ENCODE assay signal across 13 cellular contexts in the genomic region with DNA sequence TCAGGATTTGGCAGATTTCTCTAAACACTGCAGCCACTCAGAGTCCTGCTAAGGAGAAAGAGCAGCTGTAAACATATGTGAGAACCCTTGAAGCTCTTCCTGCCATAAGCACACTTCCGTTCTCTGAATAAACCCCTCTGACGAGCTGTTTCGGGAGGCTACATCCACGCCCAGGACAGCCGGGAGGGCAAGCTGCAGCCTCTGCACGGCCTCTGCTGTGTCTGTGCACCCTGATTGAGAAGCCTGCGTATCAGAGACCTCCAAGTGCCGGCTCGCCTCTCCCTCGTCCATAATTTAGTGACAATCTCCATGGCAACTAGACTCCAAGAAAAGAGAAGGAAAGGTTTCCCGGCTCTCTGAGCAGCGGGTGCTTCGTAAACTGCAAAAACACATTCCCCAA.
DNase-seq lines count a peak whose midpoint lies in the region; ATAC-seq and TF ChIP-seq lines count a peak whose summit lies in the region.
"Had no signal": no experiment of that assay in that cellular context is flagged by ENCODE, and none has a peak within 500 bp of the region (broad histone marks: within the 10 kb centered on the region; RNA-seq: fewer than 3 reads in every experiment).

No MANE protein-coding gene starts in this region.

- H3K9me2 ChIP-seq in SK-N-SH, result no peaks in the 10 kb centered on the region

- H3K4me2 ChIP-seq in SK-N-SH, result no peak overlapping the region
- H3K4me2 ChIP-seq: A549 had no signal

- no peak overlapping the region for H3K4me3 ChIP-seq in upper lobe of right lung
- H3K4me3 ChIP-seq in SK-N-SH (ENCODE audit: low read depth in 2 of 2, low read length in 1 of 2), result no peak overlapping the region
- H3K4me3 ChIP-seq: A549, psoas muscle had no signal

- H3K27me3 ChIP-seq in upper lobe of right lung (no peaks in the 10 kb centered on the region), SK-N-SH (ENCODE audit: insufficient read depth) (no peaks in the 10 kb centered on the region)

- H3K27ac ChIP-seq in upper lobe of right lung (no peak overlapping the region), SK-N-SH (ENCODE audit: low read depth in 2 of 2, low read length in 1 of 2) (no peak overlapping the region)
- H3K27ac ChIP-seq: A549, psoas muscle, WERI-Rb-1 had no signal

- WGBS in SK-N-SH (ENCODE audit: low lambda C conversion rate), result 50% methylated on average over 13 of the region's 13 CpGs

- peaks cover 13% of the 10 kb centered on the region for H3K27me3 Mint-ChIP-seq in glutamatergic neuron (ENCODE audit: unreplicated experiment)

- no peaks in the 10 kb centered on the region for H3K36me3 ChIP-seq in upper lobe of right lung
- H3K36me3 ChIP-seq in SK-N-SH (replicated peaks in 1 of 2; ENCODE audit: control insufficient read depth in 1 of 2, insufficient read depth in 2 of 2, low read length in 1 of 2), result no peaks in the 10 kb centered on the region
- H3K36me3 ChIP-seq: WERI-Rb-1 had no signal

- no peak overlapping the region for H2AFZ ChIP-seq in SK-N-SH (ENCODE audit: low read depth)

- no peaks in the 10 kb centered on the region for H3K9me3 ChIP-seq in upper lobe of right lung
- H3K9me3 ChIP-seq in SK-N-SH, result no peaks in the 10 kb centered on the region; the same call in 1 of the 2 replicates
- H3K9me3 ChIP-seq: A549, Caco-2, psoas muscle had no signal

- no peaks in the 10 kb centered on the region for H3F3A ChIP-seq in SK-N-SH (replicated peaks; ENCODE audit: insufficient read depth)

- H3K27ac Mint-ChIP-seq in glutamatergic neuron (ENCODE audit: unreplicated experiment), result peak overlapping the region; percentile 77

- no peaks in the 10 kb centered on the region for H4K20me1 ChIP-seq in SK-N-SH (ENCODE audit: insufficient read depth)

- POLR2A ChIA-PET in SK-N-SH (lab: Yijun Ruan, JAX), result no interaction called here

- peak overlapping the region; percentile 59 for H3K4me3 Mint-ChIP-seq in glutamatergic neuron (ENCODE audit: unreplicated experiment)

- no peak overlapping the region for H3K9ac ChIP-seq in SK-N-SH

- TF ChIP-seq EP300 in SK-N-SH (IDR thresholded peaks at IDR 0.05; ENCODE audit: borderline replicate concordance in 1 of 2, low read depth in 1 of 2, low read length in 1 of 2), result no peak

- TF ChIP-seq RAD21 in SK-N-SH (IDR thresholded peaks at IDR 0.05; ENCODE audit: low read length), result no peak

- H3K4me1 ChIP-seq in upper lobe of right lung (no peaks in the 10 kb centered on the region), SK-N-SH (ENCODE audit: control insufficient read depth in 1 of 2, insufficient read depth in 2 of 2, low read depth in 1 of 2, low read length in 1 of 2) (peaks cover 0 to 9% of the 10 kb centered on the region in 2 experiments; a peak in 1 of 4 replicates)
- H3K4me1 ChIP-seq: A549, Caco-2, psoas muscle had no signal

- TF ChIP-seq CTCF in glutamatergic neuron (IDR thresholded peaks at IDR 0.05; ENCODE audit: partially characterized antibody, unreplicated experiment), result no peak
- TF ChIP-seq CTCF in upper lobe of right lung (IDR thresholded peaks at IDR 0.05), result no peak
- TF ChIP-seq CTCF in SK-N-SH (IDR thresholded peaks at IDR 0.05), result no peak

- no peaks in the 10 kb centered on the region for H3K36me3 Mint-ChIP-seq in glutamatergic neuron (ENCODE audit: unreplicated experiment)

- H3K4me1 Mint-ChIP-seq in glutamatergic neuron (ENCODE audit: low read depth, unreplicated experiment), result peaks cover 39% of the 10 kb centered on the region

- peak; percentile 40 for ATAC-seq in left ventricle myocardium superior
- no peak for ATAC-seq in Right ventricle myocardium inferior
- peak; percentile 40 for ATAC-seq in upper lobe of right lung
- ATAC-seq in HG03108 (IDR thresholded peaks at IDR 0.05; ENCODE audit: unreplicated experiment), result no peak
- ATAC-seq: A549, psoas muscle had no signal

- H3K9me3 Mint-ChIP-seq in glutamatergic neuron (ENCODE audit: unreplicated experiment), result peaks cover 9% of the 10 kb centered on the region

- DNase-seq in left ventricle myocardium superior, result no peak
- DNase-seq in Right ventricle myocardium inferior (ENCODE audit: missing footprints), result no peak
- DNase-seq in NCI-H524 (lab: John Stamatoyannopoulos, UW), result peak; percentile 50 to 85
- peak; percentile 65 for DNase-seq in glutamatergic neuron
- peak; percentile 34 for DNase-seq in upper lobe of right lung
- no peak for DNase-seq in SK-N-SH
- no peak for DNase-seq in SW480 (ENCODE audit: low spot score)
- DNase-seq: Caco-2, Kasumi-1, psoas muscle, WERI-Rb-1 had no signal

- H3K79me2 ChIP-seq in SK-N-SH (ENCODE audit: insufficient read depth), result no peaks in the 10 kb centered on the region

- CTCF ChIA-PET in SK-N-SH (lab: Yijun Ruan, JAX), result interaction anchor here (0.8 to 1.2 kb wide), 6 partner anchors 19 to 504 kb away, joined by 3 to 4 read pairs (median 3); no protein-coding TSS in a partner anchor

- intact Hi-C loops in left ventricle myocardium superior (cut with micrococcal nuclease), result no loop called here
- intact Hi-C loops in Right ventricle myocardium inferior (cut with DNase I), result no loop called here
- intact Hi-C loops in upper lobe of right lung (cut with DNase I), result no loop called here

TF ChIP-seq in SK-N-SH, 30 proteins besides CTCF, POLR2A, EP300 and RAD21:
- TF ChIP-seq REST (IDR thresholded peaks at IDR 0.05; ENCODE audit: low read depth, low read length), result no peak
- TF ChIP-seq CHD2 (IDR thresholded peaks at IDR 0.05; ENCODE audit: low read length, partially characterized antibody), result no peak

Comparison
In these comparisons a context has a peak if more than half of its experiments do, and no peak if none do; other contexts are left out.
1. ATAC-seq: peak in left ventricle myocardium superior (single experiment) and upper lobe of right lung (single experiment); none in Right ventricle myocardium inferior (single experiment) and HG03108 (single experiment).
2. DNase-seq: peak in NCI-H524 (2 of 2), glutamatergic neuron (single experiment) and upper lobe of right lung (single experiment); none in left ventricle myocardium superior (single experiment), Right ventricle myocardium inferior (single experiment), SK-N-SH (single experiment) and SW480 (single experiment).